Comparison of ENCODE assay signal across 23 cellular contexts in genomic region chr12:76945867-76946266, GRCh38.
DNase-seq lines count a peak whose midpoint lies in the region; ATAC-seq and TF ChIP-seq lines count a peak whose summit lies in the region.
"Had no signal": no experiment of that assay in that cellular context is flagged by ENCODE, and none has a peak within 500 bp of the region (broad histone marks: within the 10 kb centered on the region; RNA-seq: fewer than 3 reads in every experiment).

No MANE protein-coding gene starts in this region.

- H3K27ac ChIP-seq in RWPE1 (no peak overlapping the region), epithelial cell of prostate (peak overlapping the region; percentile 2), smooth muscle cell (ENCODE audit: low read depth) (peak overlapping the region; percentile 68)
- H3K27ac ChIP-seq: body of pancreas, esophagus muscularis mucosa, sigmoid colon, thyroid gland had no signal

- no peak for TF ChIP-seq CTCF in RWPE1 (conservative IDR thresholded peaks at IDR 0.05; ENCODE audit: low read depth)
- TF ChIP-seq CTCF in smooth muscle cell (IDR thresholded peaks at IDR 0.05; ENCODE audit: borderline replicate concordance, insufficient read depth, poor library complexity, severe bottlenecking) = no peak

- H3K4me1 ChIP-seq in smooth muscle cell (ENCODE audit: low read depth) = peaks cover 12% of the 10 kb centered on the region
- H3K4me1 ChIP-seq: body of pancreas, esophagus muscularis mucosa, sigmoid colon, thyroid gland had no signal

- POLR2A ChIA-PET in RWPE1 (lab: Yijun Ruan, JAX; ENCODE audit: low non-redundant PET) = no interaction called here

- no peak overlapping the region for H3K4me3 ChIP-seq in smooth muscle cell
- H3K4me3 ChIP-seq: body of pancreas, esophagus muscularis mucosa, lung, sigmoid colon, thyroid gland had no signal

- H3K9ac ChIP-seq in smooth muscle cell (ENCODE audit: low read depth) = no peak overlapping the region

- peak overlapping the region; percentile 31 for H3K4me2 ChIP-seq in smooth muscle cell

- no peaks in the 10 kb centered on the region for H3K79me2 ChIP-seq in smooth muscle cell (ENCODE audit: low read depth)

- DNase-seq in GM03348 (ENCODE audit: low spot score) (peak; percentile 20), RWPE1 (ENCODE audit: low spot score) (peak; percentile 49), epithelial cell of prostate (ENCODE audit: low read depth, low spot score) (no peak), smooth muscle cell (lab: John Stamatoyannopoulos, UW; ENCODE audit: unreplicated experiment) (no peak), middle frontal gyrus (ENCODE audit: extremely low spot score, low spot score) (no peak)
- DNase-seq in activated CD4-positive, alpha-beta T cell treated with anti-CD3 and anti-CD28 coated beads for 4 hours = no peak
- DNase-seq: activated B cell treated with CpG ODN at 0.5 μM for 24 hours; activated CD4-positive, alpha-beta memory T cell treated with anti-CD3 and anti-CD28 coated beads for 36 hours; AML-193; body of pancreas; CD8-positive, alpha-beta memory T cell; effector CD8-positive, alpha-beta T cell; kidney glomerular epithelial cell; NCI-H1417; NCI-H2081; NCI-H345; NCI-H748 treated with DMSO at 0.1 percent for 48 hours; sigmoid colon; T-helper 9 cell; thyroid gland had no signal

- H2AFZ ChIP-seq in smooth muscle cell (ENCODE audit: low read depth) = no peak overlapping the region

- no peak for ATAC-seq in GM18907 (IDR thresholded peaks at IDR 0.05; ENCODE audit: unreplicated experiment)
- ATAC-seq: body of pancreas had no signal

- H3K27me3 ChIP-seq in smooth muscle cell (ENCODE audit: low read depth) = no peaks in the 10 kb centered on the region
- H3K27me3 ChIP-seq: body of pancreas, esophagus muscularis mucosa, sigmoid colon, thyroid gland had no signal

- CTCF ChIA-PET in RWPE1 (lab: Yijun Ruan, JAX) = interaction anchor here (0.5 to 0.6 kb wide), 2 partner anchors 63 to 788 kb away, joined by 3 to 5 read pairs; no protein-coding TSS in a partner anchor

- H3K9me3 ChIP-seq in smooth muscle cell (replicated peaks; ENCODE audit: low read depth) = no peaks in the 10 kb centered on the region
- H3K9me3 ChIP-seq: body of pancreas, esophagus muscularis mucosa, sigmoid colon, thyroid gland had no signal

- WGBS in smooth muscle cell (ENCODE audit: low lambda C conversion rate) = 46% methylated on average over 4 of the region's 4 CpGs

- no peaks in the 10 kb centered on the region for H3F3A ChIP-seq in smooth muscle cell (ENCODE audit: low read depth)

- no peaks in the 10 kb centered on the region for H4K20me1 ChIP-seq in smooth muscle cell (ENCODE audit: low read depth)

- no peaks in the 10 kb centered on the region for H3K36me3 ChIP-seq in smooth muscle cell (ENCODE audit: low read depth)
- H3K36me3 ChIP-seq: esophagus muscularis mucosa, sigmoid colon, thyroid gland had no signal

Comparison
In these comparisons a context has a peak if more than half of its experiments do, and no peak if none do; other contexts are left out.
1. DNase-seq: peak in GM03348 (single experiment) and RWPE1 (single experiment); none in epithelial cell of prostate (single experiment), smooth muscle cell (single experiment), activated CD4-positive, alpha-beta T cell treated with anti-CD3 and anti-CD28 coated beads for 4 hours (0 of 2) and middle frontal gyrus (single experiment).